14 cellular contexts compared by ENCODE assay signal in genomic region chr9:124849801-124850200, GRCh38. TPM values are rescaled to one million over a fixed set of nuclear protein-coding genes. Genes with fewer than 3 reads are reported as not detected.
A peak's percentile ranks its signal among the peaks of the same experiment; 100 is the strongest.
DNase-seq lines count a peak whose midpoint lies in the region; TF ChIP-seq lines count a peak whose summit lies in the region.
"Had no signal": no experiment of that assay in that cellular context is flagged by ENCODE, and none has a peak within 500 bp of the region (broad histone marks: within the 10 kb centered on the region; RNA-seq: fewer than 3 reads in every experiment).

No MANE protein-coding gene starts in this region.

- H3K4me1 ChIP-seq in GM23248 (ENCODE audit: insufficient read depth) (no peaks in the 10 kb centered on the region), osteoblast (ENCODE audit: insufficient read depth, low read length) (peaks cover 10% of the 10 kb centered on the region)
- peaks cover 11% of the 10 kb centered on the region for H3K4me1 ChIP-seq in CD4-positive, alpha-beta memory T cell (ENCODE audit: insufficient read depth, low read length)
- H3K4me1 ChIP-seq: uterus had no signal

- no peak overlapping the region for H3K4me3 Mint-ChIP-seq in Calu3 (ENCODE audit: low read depth, unreplicated experiment)
- peak overlapping the region in 1 of 8 donors; percentile 31 for H3K4me3 Mint-ChIP-seq in CD4-positive, alpha-beta memory T cell
- H3K4me3 Mint-ChIP-seq: central memory CD8-positive, alpha-beta T cell; WTC11 had no signal

- no peaks in the 10 kb centered on the region for H3K9me3 Mint-ChIP-seq in Calu3 (ENCODE audit: low read depth, unreplicated experiment)
- H3K9me3 Mint-ChIP-seq in CD4-positive, alpha-beta memory T cell = peaks cover 0 to 2% (median 0%) of the 10 kb centered on the region in 8 donors
- H3K9me3 Mint-ChIP-seq: central memory CD8-positive, alpha-beta T cell; WTC11 had no signal

- H3K27ac ChIP-seq in GM23248 (no peak overlapping the region), osteoblast (ENCODE audit: low read depth, low read length) (no peak overlapping the region)
- no peak overlapping the region for H3K27ac ChIP-seq in CD4-positive, alpha-beta memory T cell (ENCODE audit: low read depth, low read length)
- H3K27ac ChIP-seq: uterus had no signal

- H3K4me1 Mint-ChIP-seq in Calu3 (ENCODE audit: low read depth, unreplicated experiment) = no peaks in the 10 kb centered on the region
- H3K4me1 Mint-ChIP-seq in CD4-positive, alpha-beta memory T cell = peaks cover 5 to 15% (median 6%) of the 10 kb centered on the region in 4 donors

- BruUV-seq in Calu3 (replicated peaks; lab: Mats Ljungman, UMichigan) = no TSS peak

- in situ Hi-C loops in GM23248 (cut with MboI) = loop anchor here (5.0 kb wide), 1 partner anchor 78 kb away; the partner anchor contains the start of gene NR6A1
- in situ Hi-C loops in SK-MEL-5 (cut with HindIII; ENCODE audit: low pct_unique_long_range_greater_than_20kb, low sequenced_read_pairs) = no loop called here

- POLR2A ChIA-PET in CD4-positive, alpha-beta memory T cell (lab: Charles Lee; ENCODE audit: partially characterized antibody) = no interaction called here

- no peaks in the 10 kb centered on the region for H3F3A ChIP-seq in GM23248 (ENCODE audit: insufficient read depth)

- H3K9me2 ChIP-seq in GM23248 (ENCODE audit: insufficient read depth) = no peaks in the 10 kb centered on the region

- intact Hi-C loops in Calu3 (cut with micrococcal nuclease; ENCODE audit: unreplicated experiment) = loop anchor here (5.0 kb wide), 1 partner anchor 38 kb away; no protein-coding TSS in a partner anchor
- intact Hi-C loops in CD4-positive, alpha-beta memory T cell (cut with micrococcal nuclease) = loop anchor here (5.0 kb wide), 1 partner anchor 138 kb away; no protein-coding TSS in a partner anchor

- H4K20me1 ChIP-seq in GM23248 (ENCODE audit: insufficient read depth) = no peaks in the 10 kb centered on the region
- no peaks in the 10 kb centered on the region for H4K20me1 ChIP-seq in osteoblast (ENCODE audit: insufficient read depth, low read length)

- H3K79me2 ChIP-seq in GM23248 (ENCODE audit: insufficient read depth) (no peaks in the 10 kb centered on the region), osteoblast (ENCODE audit: insufficient read depth, low read length) (no peaks in the 10 kb centered on the region)

- no peaks in the 10 kb centered on the region for H3K36me3 ChIP-seq in GM23248 (ENCODE audit: low read depth)
- H3K36me3 ChIP-seq in osteoblast (ENCODE audit: insufficient read depth, low read length) = no peaks in the 10 kb centered on the region
- no peaks in the 10 kb centered on the region for H3K36me3 ChIP-seq in CD4-positive, alpha-beta memory T cell (ENCODE audit: insufficient read depth, low read length)
- H3K36me3 ChIP-seq: uterus had no signal

- no peak overlapping the region for H3K27ac Mint-ChIP-seq in Calu3 (ENCODE audit: unreplicated experiment)
- no peak overlapping the region for H3K27ac Mint-ChIP-seq in CD4-positive, alpha-beta memory T cell
- H3K27ac Mint-ChIP-seq: WTC11 had no signal

- H3K27me3 Mint-ChIP-seq in Calu3 (ENCODE audit: unreplicated experiment) = no peaks in the 10 kb centered on the region
- peaks cover 0 to 3% of the 10 kb centered on the region in 2 donors for H3K27me3 Mint-ChIP-seq in CD4-positive, alpha-beta memory T cell

- peaks cover 6% of the 10 kb centered on the region for H3K36me3 Mint-ChIP-seq in Calu3 (ENCODE audit: insufficient read depth, unreplicated experiment)
- H3K36me3 Mint-ChIP-seq in CD4-positive, alpha-beta memory T cell = no peaks in the 10 kb centered on the region
- H3K36me3 Mint-ChIP-seq: WTC11 had no signal

- H3K27me3 ChIP-seq in GM23248 (replicated peaks; ENCODE audit: insufficient read depth) (no peaks in the 10 kb centered on the region), osteoblast (ENCODE audit: insufficient read depth, low read length) (peaks cover 2% of the 10 kb centered on the region)
- H3K27me3 ChIP-seq in CD4-positive, alpha-beta memory T cell (ENCODE audit: insufficient read depth, low read length) = no peaks in the 10 kb centered on the region
- H3K27me3 ChIP-seq: uterus had no signal

- H3K4me2 ChIP-seq in GM23248 (ENCODE audit: unreplicated experiment) (no peak overlapping the region), osteoblast (ENCODE audit: insufficient read depth, low read length) (no peak overlapping the region)

- H3K9ac ChIP-seq in GM23248 = no peak overlapping the region

- 65 to 68% methylated on average over 10 of the region's 10 CpGs for WGBS in GM23248 (ENCODE audit: low coverage in 1 of 2, low lambda C conversion rate in 2 of 2, missing lambda C conversion rate in 2 of 2), 2 experiments

- H3K4me3 ChIP-seq in GM23248 (no peak overlapping the region), osteoblast (ENCODE audit: insufficient read depth, low read length) (no peak overlapping the region)
- no peak overlapping the region for H3K4me3 ChIP-seq in CD4-positive, alpha-beta memory T cell (ENCODE audit: low read length in 2 of 2)
- H3K4me3 ChIP-seq: uterus had no signal

- DNase-seq in GM23248 (peak; percentile 39), SK-MEL-5 (ENCODE audit: low read depth, low spot score) (peak; percentile 92), fibroblast of peridontal ligament (ENCODE audit: extremely low read depth) (peak; percentile 82), osteoblast (ENCODE audit: insufficient read length, low spot score, missing footprints) (peak; percentile 90), SW 1271 (lab: John Stamatoyannopoulos, UW) (no peak), Calu3 (no peak), germinal center (ENCODE audit: low spot score) (no peak)
- no peak for DNase-seq in CD4-positive, alpha-beta memory T cell
- DNase-seq: stimulated activated CD4-positive, alpha-beta T cell treated with anti-CD3 and anti-CD28 coated beads, Interleukin-2, amount 100 ng/mL, for 24 hours; uterus had no signal

- H2AFZ ChIP-seq in GM23248 (no peak overlapping the region), osteoblast (ENCODE audit: low read length) (no peak overlapping the region)

- no peaks in the 10 kb centered on the region for H3K9me3 ChIP-seq in GM23248 (ENCODE audit: low read depth)
- no peaks in the 10 kb centered on the region for H3K9me3 ChIP-seq in osteoblast (ENCODE audit: low read depth, low read length)
- no peaks in the 10 kb centered on the region for H3K9me3 ChIP-seq in CD4-positive, alpha-beta memory T cell (ENCODE audit: control insufficient read depth in 1 of 2, low read length in 2 of 2)
- H3K9me3 ChIP-seq: uterus had no signal

- CTCF ChIA-PET in Calu3 (lab: Charles Lee) = no interaction called here
- CTCF ChIA-PET in CD4-positive, alpha-beta memory T cell (lab: Charles Lee; ENCODE audit: partially characterized antibody) = interaction anchor here (10.5 kb wide), 1 partner anchor 75 kb away, joined by 230 read pairs; the partner anchor contains the start of genes NR6A1 and OLFML2A

- TF ChIP-seq CTCF in osteoblast (IDR thresholded peaks at IDR 0.05; ENCODE audit: extremely low read depth, low read depth, low read length) (no peak), Calu3 (IDR thresholded peaks at IDR 0.05; ENCODE audit: unreplicated experiment) (no peak)

RNA-seq across cellular contexts. Expression of gene WDR38, which starts 3.5 kb away (rescaled TPM):
- not detected in 2 replicates for total RNA-seq in GM23248 (2014; rRNA removed; shearing (Covaris generic))
- polyA plus RNA-seq in GM23248 (2016; fragmentation: Nextera tagmentation; extraction: Ambion mirVana) = not detected in 2 replicates
- not detected in 2 replicates for total RNA-seq in SK-MEL-5 (2014; rRNA removed; shearing (Covaris generic))
- polyA plus RNA-seq in SK-MEL-5 (2015; cell fraction: cytosol; rRNA removed) = not detected in 2 replicates
- polyA plus RNA-seq in SK-MEL-5 (2015; cell fraction: nucleus; rRNA removed) = not detected in 2 replicates
- total RNA-seq in osteoblast = not detected in 2 replicates
- total RNA-seq in Calu3 (2022) = not detected in 2 replicates
- not detected for total RNA-seq in CD4-positive, alpha-beta memory T cell
- not detected for polyA plus RNA-seq in CD4-positive, alpha-beta memory T cell
- total RNA-seq: mesenteric fat pad, posterior vena cava, WTC11 had no signal

RNA-seq across cellular contexts. Expression of gene RPL35, which starts 12.0 kb away (rescaled TPM):
- 1,199 and 1,347 TPM in 2 replicates for total RNA-seq in GM23248 (2014; rRNA removed; shearing (Covaris generic))
- polyA plus RNA-seq in GM23248 (2016; fragmentation: Nextera tagmentation; extraction: Ambion mirVana) = 1,193 and 1,202 TPM in 2 replicates
- total RNA-seq in SK-MEL-5 (2014; rRNA removed; shearing (Covaris generic)) = 2,870 and 3,852 TPM in 2 replicates
- polyA plus RNA-seq in SK-MEL-5 (2015; cell fraction: cytosol; rRNA removed) = 2,353 and 3,749 TPM in 2 replicates
- polyA plus RNA-seq in SK-MEL-5 (2015; cell fraction: nucleus; rRNA removed) = 255 and 365 TPM in 2 replicates
- 1,644 and 1,645 TPM in 2 replicates for total RNA-seq in osteoblast
- 718 and 736 TPM in 2 replicates for total RNA-seq in Calu3 (2022)
- 1,000 to 10,000 TPM; 1,702 to 1,766 TPM for total RNA-seq in CD4-positive, alpha-beta memory T cell
- 1,000 to 10,000 TPM; 1,440 to 2,014 TPM for polyA plus RNA-seq in CD4-positive, alpha-beta memory T cell

RNA-seq across cellular contexts. Expression of gene ARPC5L, which starts 12.1 kb away (rescaled TPM):
- total RNA-seq in GM23248 (2014; rRNA removed; shearing (Covaris generic)) = 21.9 and 31.5 TPM in 2 replicates
- polyA plus RNA-seq in GM23248 (2016; fragmentation: Nextera tagmentation; extraction: Ambion mirVana) = 75.0 and 77.6 TPM in 2 replicates
- total RNA-seq in SK-MEL-5 (2014; rRNA removed; shearing (Covaris generic)) = 28.1 and 30.3 TPM in 2 replicates
- polyA plus RNA-seq in SK-MEL-5 (2015; cell fraction: cytosol; rRNA removed) = 60.0 and 63.7 TPM in 2 replicates
- 37.5 and 42.0 TPM in 2 replicates for polyA plus RNA-seq in SK-MEL-5 (2015; cell fraction: nucleus; rRNA removed)
- total RNA-seq in osteoblast = 9.8 and 11.8 TPM in 2 replicates
- total RNA-seq in Calu3 (2022) = 33.2 and 38.2 TPM in 2 replicates
- total RNA-seq in CD4-positive, alpha-beta memory T cell = 10 to 100 TPM; 26.8 to 31.4 TPM
- polyA plus RNA-seq in CD4-positive, alpha-beta memory T cell = 10 to 100 TPM; 60.8 to 66.0 TPM

Comparison
In these comparisons a context has a peak if more than half of its experiments do, and no peak if none do; other contexts are left out.
1. DNase-seq: peak in GM23248 (single experiment), SK-MEL-5 (single experiment), fibroblast of peridontal ligament (single experiment) and osteoblast (single experiment); none in SW 1271 (0 of 2), Calu3 (single experiment), germinal center (single experiment) and CD4-positive, alpha-beta memory T cell (0 of 5).